ENCODE assay signal across 8 cellular contexts in genomic region chr3:14451844-14452533, GRCh38. TPM values are rescaled to one million over a fixed set of nuclear protein-coding genes. Genes with fewer than 3 reads are reported as not detected.
DNase-seq lines count a peak whose midpoint lies in the region; ATAC-seq, FAIRE-seq and TF ChIP-seq lines count a peak whose summit lies in the region.
"Had no signal": no experiment of that assay in that cellular context is flagged by ENCODE, and none has a peak within 500 bp of the region (broad histone marks: within the 10 kb centered on the region; RNA-seq: fewer than 3 reads in every experiment).

No MANE protein-coding gene starts in this region.

- H3K27ac ChIP-seq in brain microvascular endothelial cell = peak overlapping the region; percentile 88
- H3K27ac ChIP-seq in layer of hippocampus (ENCODE audit: low read depth, low read length) = peak overlapping the region; percentile 69
- peak overlapping the region; percentile 89 for H3K27ac ChIP-seq in temporal lobe (ENCODE audit: low read depth, low read length)

- peaks cover 28% of the 10 kb centered on the region for H3K36me3 ChIP-seq in brain microvascular endothelial cell (replicated peaks)

- no peak for TF ChIP-seq CTCF in brain microvascular endothelial cell (IDR thresholded peaks at IDR 0.05; ENCODE audit: low read depth, low read length, missing control alignments)

- peak; percentile 86 for FAIRE-seq in HTR-8/SVneo (lab: Jason Lieb, UNC)

- H3K4me3 ChIP-seq in brain microvascular endothelial cell (ENCODE audit: low read depth, low read length) = no peak overlapping the region

- H3K27me3 ChIP-seq in brain microvascular endothelial cell (replicated peaks) (no peaks in the 10 kb centered on the region), layer of hippocampus (ENCODE audit: control insufficient read depth, insufficient read depth, low read length) (no peaks in the 10 kb centered on the region)

- no peak for ATAC-seq in HG02759 (IDR thresholded peaks at IDR 0.05; ENCODE audit: unreplicated experiment)
- no peak for ATAC-seq in HG02623 (IDR thresholded peaks at IDR 0.05; ENCODE audit: unreplicated experiment)
- no peak for ATAC-seq in HG03045 (IDR thresholded peaks at IDR 0.05; ENCODE audit: unreplicated experiment)

- in situ Hi-C loops in brain microvascular endothelial cell (cut with HindIII; ENCODE audit: low pct_ligation_motif_present, low sequenced_read_pairs) = loop anchor here (25.0 kb wide), 1 partner anchor 190 kb away; no protein-coding TSS in a partner anchor

- DNase-seq in HTR-8/SVneo (ENCODE audit: insufficient read length, low spot score) (peak; percentile 58), brain microvascular endothelial cell (peak; percentile 89)
- DNase-seq: activated CD4-positive, alpha-beta T cell treated with anti-CD3 and anti-CD28 coated beads, Interleukin-2, amount 10 ng/mL, durations not matched to agents 7 days and 5 days had no signal

RNA-seq across cellular contexts. Expression of gene SLC6A6, which starts 49.6 kb away (rescaled TPM):
- 12.5 TPM for total RNA-seq in temporal lobe
